In the genomic region with DNA sequence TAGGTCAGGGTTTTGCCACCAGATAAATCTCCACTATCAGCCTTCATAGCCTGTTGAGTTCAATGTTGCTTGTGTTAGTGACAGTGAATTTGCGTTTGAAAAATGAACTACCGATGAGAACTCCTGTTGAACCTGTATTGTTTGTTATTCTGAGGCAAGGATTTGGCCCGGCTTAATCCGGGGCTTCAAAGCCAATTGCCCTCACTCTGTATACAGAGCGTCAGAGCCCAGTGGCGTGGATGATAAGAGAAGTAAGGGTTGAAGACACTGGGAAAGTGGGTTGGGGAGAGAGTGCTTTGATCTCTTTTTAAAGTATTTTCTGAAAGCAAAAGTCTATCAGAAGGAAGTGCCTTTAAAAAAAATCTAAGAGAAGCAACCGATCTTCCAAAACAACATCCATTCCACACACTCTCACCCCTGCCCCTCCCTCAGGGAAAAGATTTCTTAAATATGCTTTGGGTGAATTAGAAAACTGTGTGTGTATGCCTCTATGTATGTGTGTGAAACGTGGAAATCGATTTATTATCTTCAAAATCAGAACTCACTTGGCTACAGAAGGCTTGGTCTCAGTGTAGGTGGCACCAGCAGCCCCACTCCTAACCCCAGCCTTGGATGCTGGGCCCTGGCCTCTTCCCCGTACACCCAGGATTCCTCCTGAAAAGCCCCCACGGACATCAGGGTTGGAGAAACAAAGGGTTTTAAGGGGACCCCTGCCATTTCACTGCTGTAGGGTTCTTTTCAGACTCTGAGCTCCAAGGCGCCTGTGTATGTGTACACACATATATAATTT, we compare ENCODE assay signal across 1 cellular context.
TF ChIP-seq lines count a peak whose summit lies in the region.

No MANE protein-coding gene starts in this region.

TF ChIP-seq in IMR-90, 13 proteins besides CTCF, POLR2A, EP300 and RAD21:
- TF ChIP-seq MAFK (IDR thresholded peaks at IDR 0.05; ENCODE audit: low read depth, low read length) (no peak), MAZ (IDR thresholded peaks at IDR 0.05; ENCODE audit: borderline replicate concordance, low read depth, low read length) (no peak), RFX5 (IDR thresholded peaks at IDR 0.05; ENCODE audit: low read depth, low read length) (no peak), RCOR1 (IDR thresholded peaks at IDR 0.05; ENCODE audit: insufficient replicate concordance, low read length) (no peak), NFE2L2 (IDR thresholded peaks at IDR 0.05; ENCODE audit: low read depth, low read length) (no peak), CHD1 (IDR thresholded peaks at IDR 0.05; ENCODE audit: low read depth, low read length) (no peak), FOS (IDR thresholded peaks at IDR 0.05; ENCODE audit: low read depth, low read length) (no peak)
- TF ChIP-seq, protein P1, sequence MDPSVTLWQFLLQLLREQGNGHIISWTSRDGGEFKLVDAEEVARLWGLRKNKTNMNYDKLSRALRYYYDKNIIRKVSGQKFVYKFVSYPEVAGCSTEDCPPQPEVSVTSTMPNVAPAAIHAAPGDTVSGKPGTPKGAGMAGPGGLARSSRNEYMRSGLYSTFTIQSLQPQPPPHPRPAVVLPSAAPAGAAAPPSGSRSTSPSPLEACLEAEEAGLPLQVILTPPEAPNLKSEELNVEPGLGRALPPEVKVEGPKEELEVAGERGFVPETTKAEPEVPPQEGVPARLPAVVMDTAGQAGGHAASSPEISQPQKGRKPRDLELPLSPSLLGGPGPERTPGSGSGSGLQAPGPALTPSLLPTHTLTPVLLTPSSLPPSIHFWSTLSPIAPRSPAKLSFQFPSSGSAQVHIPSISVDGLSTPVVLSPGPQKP (IDR thresholded peaks at IDR 0.05; ENCODE audit: borderline replicate concordance, low read depth, low read length), result no peak
- TF ChIP-seq, protein P2, sequence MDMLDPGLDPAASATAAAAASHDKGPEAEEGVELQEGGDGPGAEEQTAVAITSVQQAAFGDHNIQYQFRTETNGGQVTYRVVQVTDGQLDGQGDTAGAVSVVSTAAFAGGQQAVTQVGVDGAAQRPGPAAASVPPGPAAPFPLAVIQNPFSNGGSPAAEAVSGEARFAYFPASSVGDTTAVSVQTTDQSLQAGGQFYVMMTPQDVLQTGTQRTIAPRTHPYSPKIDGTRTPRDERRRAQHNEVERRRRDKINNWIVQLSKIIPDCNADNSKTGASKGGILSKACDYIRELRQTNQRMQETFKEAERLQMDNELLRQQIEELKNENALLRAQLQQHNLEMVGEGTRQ (IDR thresholded peaks at IDR 0.05; ENCODE audit: low read depth, low read length), result no peak
